8 cellular contexts compared by ENCODE assay signal in genomic region chr12:130839770-130840355, GRCh38. TPM values are rescaled to one million over a fixed set of nuclear protein-coding genes. Genes with fewer than 3 reads are reported as not detected.
A peak's percentile ranks its signal among the peaks of the same experiment; 100 is the strongest.
DNase-seq lines count a peak whose midpoint lies in the region; ATAC-seq and TF ChIP-seq lines count a peak whose summit lies in the region.

No MANE protein-coding gene starts in this region.

- DNase-seq in NCI-H1417 (lab: John Stamatoyannopoulos, UW) (peak in 2 of 3 experiments; percentile 14 to 67), NCI-H1417 treated with DMSO at 0.1 percent for 48 hours (lab: John Stamatoyannopoulos, UW) (no peak), SK-N-DZ (ENCODE audit: low spot score) (peak; percentile 68), fibroblast of mammary gland (ENCODE audit: low read depth) (no peak), GM13977 (ENCODE audit: low spot score) (no peak)

- H3K4me1 ChIP-seq in skeletal muscle satellite cell (ENCODE audit: control insufficient read depth, insufficient read depth, low read length) = peaks cover 14% of the 10 kb centered on the region

- no peaks in the 10 kb centered on the region for H3K9me3 ChIP-seq in skeletal muscle satellite cell (replicated peaks; ENCODE audit: low read length)

- peaks cover 2% of the 10 kb centered on the region for H3K36me3 ChIP-seq in skeletal muscle satellite cell (ENCODE audit: insufficient read depth, low read length)

- peak overlapping the region; percentile 84 for H3K4me2 ChIP-seq in skeletal muscle satellite cell (ENCODE audit: low read length)

- no peaks in the 10 kb centered on the region for H3K27me3 ChIP-seq in skeletal muscle satellite cell (ENCODE audit: control insufficient read depth, insufficient read depth, low read length)

- TF ChIP-seq CTCF in fibroblast of mammary gland (conservative IDR thresholded peaks at IDR 0.05; ENCODE audit: control insufficient read depth, insufficient read depth, low read depth, low read length) (no peak), GM13977 (IDR thresholded peaks at IDR 0.05; ENCODE audit: extremely low read depth, insufficient read depth, missing control alignments) (no peak)

- in situ Hi-C loops in GM13977 (cut with MboI; ENCODE audit: low pct_unique_long_range_greater_than_20kb, low sequenced_read_pairs, unreplicated experiment) = no loop called here

- peak overlapping the region; percentile 42 for H3K9ac ChIP-seq in skeletal muscle satellite cell (ENCODE audit: low read depth, low read length)

- H3K4me3 ChIP-seq in fibroblast of mammary gland (ENCODE audit: control insufficient read depth, low read depth, low read length) = peak overlapping the region; percentile 45
- H3K4me3 ChIP-seq in skeletal muscle satellite cell (ENCODE audit: low read length) = peak overlapping the region; percentile 69

- no peak for ATAC-seq in HG03442 (IDR thresholded peaks at IDR 0.05; ENCODE audit: unreplicated experiment)
- no peak for ATAC-seq in HG03457 (IDR thresholded peaks at IDR 0.05; ENCODE audit: unreplicated experiment)

RNA-seq across cellular contexts. Expression of gene STX2, which starts 0.8 kb away (rescaled TPM):
- 78.2 and 78.7 TPM in 2 replicates for polyA plus RNA-seq in SK-N-DZ (2014; cell fraction: cytosol; rRNA removed)
- polyA plus RNA-seq in SK-N-DZ (2014; cell fraction: nucleus; rRNA removed) = 67.2 and 74.2 TPM in 2 replicates
- total RNA-seq in skeletal muscle satellite cell (2012; rRNA removed) = 27.6 and 29.9 TPM in 2 replicates

RNA-seq across cellular contexts. Expression of gene RAN, which starts 32.0 kb away (rescaled TPM):
- 1,045 and 1,149 TPM in 2 replicates for polyA plus RNA-seq in SK-N-DZ (2014; cell fraction: cytosol; rRNA removed)
- polyA plus RNA-seq in SK-N-DZ (2014; cell fraction: nucleus; rRNA removed) = 1,004 and 1,032 TPM in 2 replicates
- total RNA-seq in skeletal muscle satellite cell (2012; rRNA removed) = 838 and 860 TPM in 2 replicates

Comparison
In these comparisons a context has a peak if more than half of its experiments do, and no peak if none do; other contexts are left out.
1. DNase-seq: peak in NCI-H1417 (2 of 3) and SK-N-DZ (single experiment); none in NCI-H1417 treated with DMSO at 0.1 percent for 48 hours (single experiment), fibroblast of mammary gland (single experiment) and GM13977 (single experiment).